ENCODE assay signal across 2 cellular contexts in genomic region chr13:108923386-108924061, GRCh38.
A peak's percentile ranks its signal among the peaks of the same experiment; 100 is the strongest.
TF ChIP-seq lines count a peak whose summit lies in the region.

No MANE protein-coding gene starts in this region.

TF ChIP-seq in IMR-90, 13 proteins besides CTCF, POLR2A, EP300 and RAD21:
- TF ChIP-seq NFE2L2 (IDR thresholded peaks at IDR 0.05; ENCODE audit: low read depth, low read length): no peak
- TF ChIP-seq CEBPB (IDR thresholded peaks at IDR 0.05; ENCODE audit: low read depth, low read length): no peak
- TF ChIP-seq CHD1 (IDR thresholded peaks at IDR 0.05; ENCODE audit: low read depth, low read length): no peak
- no peak for TF ChIP-seq SMC3 (IDR thresholded peaks at IDR 0.05; ENCODE audit: low read depth, low read length)
- TF ChIP-seq ELK1 (IDR thresholded peaks at IDR 0.05; ENCODE audit: borderline replicate concordance, low read depth, low read length): no peak
- TF ChIP-seq MXI1 (IDR thresholded peaks at IDR 0.05; ENCODE audit: borderline replicate concordance, low read depth, low read length): no peak
- TF ChIP-seq RFX5 (IDR thresholded peaks at IDR 0.05; ENCODE audit: low read depth, low read length): no peak
- TF ChIP-seq MAFK (IDR thresholded peaks at IDR 0.05; ENCODE audit: low read depth, low read length): peak; percentile 64

TF ChIP-seq in K562, 482 proteins besides CTCF, POLR2A, EP300 and RAD21:
- TF ChIP-seq PBX2 (CRISPR knock-in tag; IDR thresholded peaks at IDR 0.05; ENCODE audit: low read depth) (no peak), PBX2 (tag; conservative IDR thresholded peaks at IDR 0.05; ENCODE audit: low read depth) (no peak), ZNF316 (IDR thresholded peaks at IDR 0.05) (peak; percentile 12; the same call in 1 of the 2 replicates)
